ENCODE assay signal across 33 cellular contexts in genomic region chr17:6470751-6471521, GRCh38. TPM values are rescaled to one million over a fixed set of nuclear protein-coding genes. Genes with fewer than 3 reads are reported as not detected.
DNase-seq lines count a peak whose midpoint lies in the region; ATAC-seq, FAIRE-seq and TF ChIP-seq lines count a peak whose summit lies in the region.
"Had no signal": no experiment of that assay in that cellular context is flagged by ENCODE, and none has a peak within 500 bp of the region (broad histone marks: within the 10 kb centered on the region; RNA-seq: fewer than 3 reads in every experiment).

No MANE protein-coding gene starts in this region.

- 82% methylated on average over 17 of the region's 17 CpGs for WGBS in right cardiac atrium
- 88% methylated on average over 12 of the region's 17 CpGs; no CpG with 5 or more reads in 1 of the 2 experiments for WGBS in H1 (ENCODE audit: extremely low coverage in 1 of 2, insufficient coverage in 1 of 2, insufficient read length in 1 of 2, insufficient replicate concordance in 2 of 2, low coverage in 1 of 2, low lambda C conversion rate in 2 of 2, missing lambda C conversion rate in 1 of 2), 2 experiments
- 91 to 92% methylated on average over 17 of the region's 17 CpGs for WGBS in sigmoid colon, 2 donors

- FAIRE-seq in H1 (lab: Jason Lieb, UNC) (no peak), urothelium cell line (lab: Jason Lieb, UNC) (no peak)
- FAIRE-seq: A204.1, pancreas had no signal

- peak overlapping the region; percentile 29; the same call in 1 of the 2 replicates for H2BK15ac ChIP-seq in H1 (ENCODE audit: low read length)

- TF ChIP-seq EP300 in H1 (IDR thresholded peaks at IDR 0.05; ENCODE audit: borderline replicate concordance in 1 of 2, low read depth in 2 of 2, low read length in 2 of 2) (no peak), sigmoid colon (IDR thresholded peaks at IDR 0.05) (no peak)

- H4K91ac ChIP-seq in H1 (replicated peaks; ENCODE audit: insufficient read length, low read length), result peak overlapping the region; percentile 31

- TF ChIP-seq POLR2A in H1 (IDR thresholded peaks at IDR 0.05; ENCODE audit: control extremely low read depth in 1 of 2, low read depth in 2 of 2, low read length in 2 of 2) (no peak), sigmoid colon (IDR thresholded peaks at IDR 0.05) (no peak)

- H4K8ac ChIP-seq in H1 (ENCODE audit: extremely low read depth, insufficient read depth, low read length), result no peak overlapping the region; the same call in 1 of the 2 replicates

- H3K79me2 ChIP-seq in H1 (ENCODE audit: control insufficient read depth in 1 of 2, insufficient read depth in 2 of 2, low read length in 2 of 2), result no peaks in the 10 kb centered on the region

- no peak overlapping the region for H2BK120ac ChIP-seq in H1 (replicated peaks; ENCODE audit: low read depth, low read length)

- no peaks in the 10 kb centered on the region for H3K23me2 ChIP-seq in H1 (ENCODE audit: low read depth, low read length)

- H4K5ac ChIP-seq in H1 (ENCODE audit: insufficient read length, low read depth, low read length), result no peak overlapping the region

- no peak overlapping the region for H2BK20ac ChIP-seq in H1 (ENCODE audit: low read length)

- TF ChIP-seq RAD21 in H1 (IDR thresholded peaks at IDR 0.05 in 1 of 2, conservative IDR thresholded peaks at IDR 0.05 in 1 of 2; ENCODE audit: low read depth in 2 of 2, low read length in 2 of 2), result no peak

- no peaks in the 10 kb centered on the region for H3K27me3 ChIP-seq in right cardiac atrium (ENCODE audit: control insufficient read depth, insufficient read depth)
- H3K27me3 ChIP-seq in NT2/D1 (ENCODE audit: insufficient read depth, insufficient read length), result no peaks in the 10 kb centered on the region
- no peaks in the 10 kb centered on the region for H3K27me3 ChIP-seq in H1 (replicated peaks in 1 of 4; ENCODE audit: control insufficient read depth in 3 of 4, extremely low read depth in 1 of 4, insufficient read depth in 3 of 4, low read length in 3 of 4)
- H3K27me3 ChIP-seq in sigmoid colon, result no peaks in the 10 kb centered on the region
- H3K27me3 ChIP-seq: colonic mucosa, pancreas, Peyer's patch, SJCRH30, testis had no signal

- H3K27ac ChIP-seq in right cardiac atrium (ENCODE audit: low read length), result no peak overlapping the region
- no peak overlapping the region for H3K27ac ChIP-seq in H1 (ENCODE audit: low read depth, low read length)
- H3K27ac ChIP-seq in sigmoid colon, result no peak overlapping the region
- H3K27ac ChIP-seq: colonic mucosa, pancreas, Peyer's patch, testis had no signal

- H3K4me2 ChIP-seq in H1 (ENCODE audit: insufficient read depth in 1 of 2, low read depth in 2 of 2, low read length in 2 of 2), result no peak overlapping the region

- H3K4me3 ChIP-seq in right cardiac atrium (ENCODE audit: low read length), result no peak overlapping the region
- no peak overlapping the region for H3K4me3 ChIP-seq in NT2/D1 (ENCODE audit: insufficient read length, low read depth)
- no peak overlapping the region for H3K4me3 ChIP-seq in H1 (ENCODE audit: extremely low read depth in 1 of 4, insufficient read depth in 2 of 4, low read depth in 3 of 4, low read length in 4 of 4)
- no peak overlapping the region for H3K4me3 ChIP-seq in sigmoid colon
- H3K4me3 ChIP-seq: colonic mucosa, pancreas, Peyer's patch, SJCRH30, testis had no signal

- H3K79me1 ChIP-seq in H1 (ENCODE audit: low read depth, low read length), result no peaks in the 10 kb centered on the region

- ATAC-seq in right cardiac atrium (no peak), Right ventricle myocardium superior (ENCODE audit: poor library complexity) (no peak)
- ATAC-seq: pancreas, T-cell had no signal

- H4K20me1 ChIP-seq in H1 (replicated peaks in 1 of 2; ENCODE audit: control insufficient read depth in 1 of 2, insufficient read depth in 2 of 2, low read length in 2 of 2), result no peaks in the 10 kb centered on the region

- H3K18ac ChIP-seq in H1 (ENCODE audit: extremely low read depth, low read length), result no peak overlapping the region; the same call in 1 of the 2 replicates

- no peak overlapping the region for H2BK12ac ChIP-seq in H1 (ENCODE audit: low read depth, low read length)

- CTCF ChIA-PET in H1 (lab: Charles Lee; ENCODE audit: partially characterized antibody), result interaction anchor here (0.6 to 6.4 kb wide), 17 partner anchors 9 to 189 kb away, joined by 3 to 68 read pairs (median 4); no protein-coding TSS in a partner anchor

- peak in 2 of 3 donors; percentile 35 to 43 for DNase-seq in right cardiac atrium
- DNase-seq in Right ventricle myocardium superior, result no peak
- DNase-seq in NT2/D1 (ENCODE audit: low read depth, low spot score), result no peak
- no peak for DNase-seq in H1 (ENCODE audit: low read depth in 1 of 2, low spot score in 2 of 2)
- DNase-seq in urothelium cell line (ENCODE audit: low spot score), result peak; percentile 18
- DNase-seq in sigmoid colon, result no peak
- DNase-seq in NK-92 (lab: John Stamatoyannopoulos, UW; ENCODE audit: unreplicated experiment), result no peak
- DNase-seq in NCI-H2196 treated with DMSO at 0.1 percent for 48 hours (lab: John Stamatoyannopoulos, UW; ENCODE audit: unreplicated experiment), result no peak
- DNase-seq: activated gamma-delta T cell; activated naive CD8-positive, alpha-beta T cell treated with anti-CD3 and anti-CD28 coated beads for 36 hours; activated T-cell treated with anti-CD3 and anti-CD28 coated beads, Interleukin-2, amount 50 U/mL, for 24 hours; aorta; CD8-positive, alpha-beta memory T cell; colonic mucosa; DMS 273 treated with DMSO at 0.1 percent for 48 hours; effector CD4-positive, alpha-beta T cell; H7; hippocampal formation; NCI-H1417; NCI-H2029; NCI-H2227 treated with DMSO at 0.1 percent for 48 hours; nephron progenitor cell; Peyer's patch; retina; stimulated activated CD8-positive, alpha-beta memory T cell treated with anti-CD3 and anti-CD28 coated beads, Interleukin-4, amount 100 ng/mL, for 48 hours; T-cell; testis had no signal

- TF ChIP-seq CTCF in H1 (IDR thresholded peaks at IDR 0.05; ENCODE audit: control extremely low read depth in 1 of 3, insufficient read depth in 1 of 3, low read depth in 1 of 3, low read length in 3 of 3), result no peak
- TF ChIP-seq CTCF in sigmoid colon (IDR thresholded peaks at IDR 0.05), result no peak

- no peak overlapping the region for H3K4ac ChIP-seq in H1 (replicated peaks; ENCODE audit: insufficient read length, low read depth, low read length)

- intact Hi-C loops in right cardiac atrium (cut with DNase I), result loop anchor here in 1 of 4 donors (10.0 kb wide), 1 partner anchor 84 kb away; the partner anchor contains the start of gene PITPNM3
- intact Hi-C loops in Right ventricle myocardium superior (cut with DNase I), result loop anchor here (10.0 kb wide), 1 partner anchor 84 kb away; the partner anchor contains the start of gene PITPNM3
- intact Hi-C loops in sigmoid colon (cut with DNase I), result loop anchor here (5.0 kb wide), 3 partner anchors 86 to 171 kb away; partner anchors contain the start of genes KIAA0753, PITPNM3 and TXNDC17

- no peaks in the 10 kb centered on the region for H3K9me3 ChIP-seq in right cardiac atrium (ENCODE audit: control insufficient read depth, low read length)
- H3K9me3 ChIP-seq in NT2/D1 (ENCODE audit: insufficient read depth, low read length), result no peaks in the 10 kb centered on the region
- no peaks in the 10 kb centered on the region for H3K9me3 ChIP-seq in H1 (ENCODE audit: insufficient read depth in 2 of 2, low read depth in 1 of 2, low read length in 1 of 2)
- H3K9me3 ChIP-seq in sigmoid colon, result no peaks in the 10 kb centered on the region
- H3K9me3 ChIP-seq: colonic mucosa, pancreas, Peyer's patch, SJCRH30, testis had no signal

- H2BK5ac ChIP-seq in H1 (ENCODE audit: low read depth, low read length), result no peak overlapping the region; the same call in 1 of the 2 replicates

- POLR2A ChIA-PET in H1 (lab: Charles Lee; ENCODE audit: partially characterized antibody), result interaction anchor here (0.8 to 1.8 kb wide), 8 partner anchors 9 to 28 kb away, joined by 3 to 7 read pairs (median 3); partner anchors contain the start of gene PIMREG

- H3K9ac ChIP-seq in NT2/D1 (ENCODE audit: insufficient read length, low read depth), result peak overlapping the region; percentile 42
- H3K9ac ChIP-seq in H1 (replicated peaks in 1 of 4; ENCODE audit: extremely low read depth in 1 of 4, low read depth in 3 of 4, low read length in 3 of 4), result no peak overlapping the region

- H3K4me1 ChIP-seq in right cardiac atrium (ENCODE audit: control insufficient read depth, insufficient read depth, low read length), result no peaks in the 10 kb centered on the region
- peaks cover 34% of the 10 kb centered on the region for H3K4me1 ChIP-seq in NT2/D1 (ENCODE audit: insufficient read depth, insufficient read length)
- H3K4me1 ChIP-seq in H1 (replicated peaks in 1 of 4; ENCODE audit: control insufficient read depth in 3 of 4, insufficient read depth in 4 of 4, low read length in 3 of 4), result peaks cover 0 to 13% (median 8%) of the 10 kb centered on the region in 4 experiments; a peak in 4 of 7 replicates
- peaks cover 0 to 19% (median 0%) of the 10 kb centered on the region in 4 donors for H3K4me1 ChIP-seq in sigmoid colon
- H3K4me1 ChIP-seq: colonic mucosa, pancreas, Peyer's patch had no signal

- H3K36me3 ChIP-seq in NT2/D1 (ENCODE audit: insufficient read depth, insufficient read length, low read length) (no peaks in the 10 kb centered on the region), H1 (ENCODE audit: control insufficient read depth in 2 of 4, insufficient read depth in 4 of 4, low read length in 3 of 4) (no peaks in the 10 kb centered on the region), sigmoid colon (peaks cover 0 to 8% (median 2%) of the 10 kb centered on the region in 4 donors)
- H3K36me3 ChIP-seq: colonic mucosa, pancreas, Peyer's patch, SJCRH30 had no signal

- no peak overlapping the region for H2AFZ ChIP-seq in H1 (ENCODE audit: low read length)

- no peak overlapping the region for H3K14ac ChIP-seq in H1 (ENCODE audit: insufficient read length)

- H3K56ac ChIP-seq in H1 (replicated peaks; ENCODE audit: insufficient read length, low read depth, low read length), result no peak overlapping the region

- no peak overlapping the region for H3K23ac ChIP-seq in H1 (ENCODE audit: insufficient read length)

- no peak overlapping the region for H2AK5ac ChIP-seq in H1 (ENCODE audit: low read depth, low read length)

RNA-seq across cellular contexts. Expression of gene PIMREG, which starts 26.7 kb away (rescaled TPM):
- total RNA-seq in right cardiac atrium, result under 1 TPM in 3 of 4 donors, not detected in 1; 0.38 to 0.54 (median 0.49) TPM
- 0.18 TPM for polyA plus RNA-seq in right cardiac atrium
- total RNA-seq in Right ventricle myocardium superior, result 0.59 TPM
- 133 and 143 TPM in 2 replicates for total RNA-seq in H1 (2021; fragmentation: NEBNext Ultra II Directional; extraction: Animal tissue kit (Norgen Biotek cat#: 25700))
- polyA plus RNA-seq in H1 (2011; rRNA removed), result 126 and 148 TPM in 2 replicates
- polyA plus RNA-seq in H1 (2011; cell fraction: cytosol; rRNA removed), result 154 TPM
- 223 TPM for polyA plus RNA-seq in H1 (2011; cell fraction: nucleus; rRNA removed)
- 83.9 to 119 TPM (median 107 TPM) in 4 replicates for polyA plus RNA-seq in H1 (2012, experiment 1 of 2)
- 116 TPM for polyA plus RNA-seq in H1 (2012, experiment 2 of 2)
- 64.4 TPM for polyA plus RNA-seq in H1 (2013, experiment 1 of 2)
- 62.7 TPM for polyA plus RNA-seq in H1 (2013, experiment 2 of 2)
- 55.3 and 66.3 TPM in 2 replicates for polyA minus RNA-seq in H1 (2011; rRNA and poly(A)+ RNA removed)
- 56.3 TPM for polyA minus RNA-seq in H1 (2011; cell fraction: cytosol; rRNA and poly(A)+ RNA removed)
- polyA minus RNA-seq in H1 (2011; cell fraction: nucleus; rRNA and poly(A)+ RNA removed), result 68.8 TPM
- not detected for total RNA-seq in sigmoid colon
- 1 to 10 TPM in 2 of 3 donors, not detected in 1; 2.5 to 7.8 TPM for polyA plus RNA-seq in sigmoid colon
- total RNA-seq: cardiac septum had no signal
- polyA plus RNA-seq: CD8-positive, alpha-beta memory T cell had no signal

RNA-seq across cellular contexts. Expression of gene AIPL1, which starts 36.0 kb away (rescaled TPM):
- not detected for total RNA-seq in right cardiac atrium
- polyA plus RNA-seq in right cardiac atrium, result not detected
- not detected for total RNA-seq in Right ventricle myocardium superior
- 0.71 TPM in 1 of 2 replicates, not detected in the other for total RNA-seq in H1 (2021; fragmentation: NEBNext Ultra II Directional; extraction: Animal tissue kit (Norgen Biotek cat#: 25700))
- 0.56 and 0.89 TPM in 2 replicates for polyA plus RNA-seq in H1 (2011; rRNA removed)
- polyA plus RNA-seq in H1 (2011; cell fraction: cytosol; rRNA removed), result 1.6 TPM
- 0.78 TPM for polyA plus RNA-seq in H1 (2011; cell fraction: nucleus; rRNA removed)
- polyA plus RNA-seq in H1 (2012, experiment 1 of 2), result 0.22 to 0.55 TPM (median 0.40 TPM) in 4 replicates
- polyA plus RNA-seq in H1 (2012, experiment 2 of 2), result 0.09 TPM
- 0.14 TPM for polyA plus RNA-seq in H1 (2013, experiment 1 of 2)
- 0.29 TPM for polyA plus RNA-seq in H1 (2013, experiment 2 of 2)
- 0.20 and 0.22 TPM in 2 replicates for polyA minus RNA-seq in H1 (2011; rRNA and poly(A)+ RNA removed)
- not detected for polyA minus RNA-seq in H1 (2011; cell fraction: cytosol; rRNA and poly(A)+ RNA removed)
- polyA minus RNA-seq in H1 (2011; cell fraction: nucleus; rRNA and poly(A)+ RNA removed), result not detected
- total RNA-seq in sigmoid colon, result not detected
- not detected for polyA plus RNA-seq in sigmoid colon
- total RNA-seq: activated naive CD8-positive, alpha-beta T cell treated with anti-CD3 and anti-CD28 coated beads for 36 hours; aorta; cardiac septum; CD8-positive, alpha-beta memory T cell; colonic mucosa; mammary epithelial cell; pancreas; Peyer's patch; T-cell; urinary bladder had no signal
- polyA plus RNA-seq: CD8-positive, alpha-beta memory T cell; mammary epithelial cell; urinary bladder had no signal

Comparison
In these comparisons a context has a peak if more than half of its experiments do, and no peak if none do; other contexts are left out.
1. DNase-seq: peak in right cardiac atrium (2 of 3) and urothelium cell line (single experiment); none in Right ventricle myocardium superior (single experiment), NT2/D1 (single experiment), H1 (0 of 2), sigmoid colon (single experiment), NK-92 (single experiment) and NCI-H2196 treated with DMSO at 0.1 percent for 48 hours (single experiment).
2. RNA of gene PIMREG, which starts 26.7 kb away (total RNA-seq): 133 to 143 TPM in H1; 0.59 TPM in Right ventricle myocardium superior (single experiment), 0.38 to 0.54 TPM in right cardiac atrium and not detected in sigmoid colon; every median in the first group is over 10 times any median in the second.